2 cellular contexts compared by ENCODE assay signal in genomic region chr3:183591881-183592521, GRCh38.
TF ChIP-seq lines count a peak whose summit lies in the region.

No MANE protein-coding gene starts in this region.

TF ChIP-seq in liver, 16 proteins besides CTCF, POLR2A, EP300 and RAD21:
- TF ChIP-seq MAX (IDR thresholded peaks at IDR 0.05) (no peak), FOXA2 (IDR thresholded peaks at IDR 0.05) (no peak), FOXA1 (IDR thresholded peaks at IDR 0.05) (no peak), NR2F2 (IDR thresholded peaks at IDR 0.05) (no peak), EGR1 (IDR thresholded peaks at IDR 0.05; ENCODE audit: low read depth in 2 of 2) (no peak), GABPA (IDR thresholded peaks at IDR 0.05 in 1 of 2, conservative IDR thresholded peaks at IDR 0.05 in 1 of 2) (no peak), HNF4A (conservative IDR thresholded peaks at IDR 0.05) (no peak), ATF3 (IDR thresholded peaks at IDR 0.05) (no peak), TAF1 (conservative IDR thresholded peaks at IDR 0.05) (no peak), RXRA (IDR thresholded peaks at IDR 0.05) (no peak)
- TF ChIP-seq, protein P1, sequence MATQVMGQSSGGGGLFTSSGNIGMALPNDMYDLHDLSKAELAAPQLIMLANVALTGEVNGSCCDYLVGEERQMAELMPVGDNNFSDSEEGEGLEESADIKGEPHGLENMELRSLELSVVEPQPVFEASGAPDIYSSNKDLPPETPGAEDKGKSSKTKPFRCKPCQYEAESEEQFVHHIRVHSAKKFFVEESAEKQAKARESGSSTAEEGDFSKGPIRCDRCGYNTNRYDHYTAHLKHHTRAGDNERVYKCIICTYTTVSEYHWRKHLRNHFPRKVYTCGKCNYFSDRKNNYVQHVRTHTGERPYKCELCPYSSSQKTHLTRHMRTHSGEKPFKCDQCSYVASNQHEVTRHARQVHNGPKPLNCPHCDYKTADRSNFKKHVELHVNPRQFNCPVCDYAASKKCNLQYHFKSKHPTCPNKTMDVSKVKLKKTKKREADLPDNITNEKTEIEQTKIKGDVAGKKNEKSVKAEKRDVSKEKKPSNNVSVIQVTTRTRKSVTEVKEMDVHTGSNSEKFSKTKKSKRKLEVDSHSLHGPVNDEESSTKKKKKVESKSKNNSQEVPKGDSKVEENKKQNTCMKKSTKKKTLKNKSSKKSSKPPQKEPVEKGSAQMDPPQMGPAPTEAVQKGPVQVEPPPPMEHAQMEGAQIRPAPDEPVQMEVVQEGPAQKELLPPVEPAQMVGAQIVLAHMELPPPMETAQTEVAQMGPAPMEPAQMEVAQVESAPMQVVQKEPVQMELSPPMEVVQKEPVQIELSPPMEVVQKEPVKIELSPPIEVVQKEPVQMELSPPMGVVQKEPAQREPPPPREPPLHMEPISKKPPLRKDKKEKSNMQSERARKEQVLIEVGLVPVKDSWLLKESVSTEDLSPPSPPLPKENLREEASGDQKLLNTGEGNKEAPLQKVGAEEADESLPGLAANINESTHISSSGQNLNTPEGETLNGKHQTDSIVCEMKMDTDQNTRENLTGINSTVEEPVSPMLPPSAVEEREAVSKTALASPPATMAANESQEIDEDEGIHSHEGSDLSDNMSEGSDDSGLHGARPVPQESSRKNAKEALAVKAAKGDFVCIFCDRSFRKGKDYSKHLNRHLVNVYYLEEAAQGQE (IDR thresholded peaks at IDR 0.05): no peak

TF ChIP-seq in HepG2, 621 proteins besides CTCF, POLR2A, EP300 and RAD21:
- TF ChIP-seq NR2F1 (CRISPR knock-in tag; IDR thresholded peaks at IDR 0.05): no peak
- no peak for TF ChIP-seq KLF15 (CRISPR knock-in tag; IDR thresholded peaks at IDR 0.05; ENCODE audit: borderline replicate concordance)
- no peak for TF ChIP-seq ZNF264 (CRISPR knock-in tag; IDR thresholded peaks at IDR 0.05)
- TF ChIP-seq ZNF530 (CRISPR knock-in tag; IDR thresholded peaks at IDR 0.05; ENCODE audit: low read depth): no peak
- TF ChIP-seq ZBTB1 (CRISPR knock-in tag; IDR thresholded peaks at IDR 0.05; ENCODE audit: borderline replicate concordance): no peak
- TF ChIP-seq ZMAT3 (CRISPR knock-in tag; conservative IDR thresholded peaks at IDR 0.05): no peak
- no peak for TF ChIP-seq MIER2 (CRISPR knock-in tag; IDR thresholded peaks at IDR 0.05)
- no peak for TF ChIP-seq HNF1A (IDR thresholded peaks at IDR 0.05; ENCODE audit: low read depth)
- no peak for TF ChIP-seq HNF1A (CRISPR knock-in tag; IDR thresholded peaks at IDR 0.05; ENCODE audit: borderline replicate concordance)
